Comparison of ENCODE assay signal across 9 cellular contexts in genomic region chr20:2691663-2692035, GRCh38. TPM values are rescaled to one million over a fixed set of nuclear protein-coding genes. Genes with fewer than 3 reads are reported as not detected.
DNase-seq lines count a peak whose midpoint lies in the region; ATAC-seq and TF ChIP-seq lines count a peak whose summit lies in the region.
"Had no signal": no experiment of that assay in that cellular context is flagged by ENCODE, and none has a peak within 500 bp of the region (broad histone marks: within the 10 kb centered on the region; RNA-seq: fewer than 3 reads in every experiment).

No MANE protein-coding gene starts in this region.

- no peak for DNase-seq in activated naive CD4-positive, alpha-beta T cell (lab: John Stamatoyannopoulos, UW)
- DNase-seq in MCF 10A (ENCODE audit: unreplicated experiment), result no peak
- DNase-seq in naive B cell, result no peak
- DNase-seq in transverse colon, result no peak
- no peak for DNase-seq in activated gamma-delta T cell (lab: John Stamatoyannopoulos, UW)
- DNase-seq in KG1 (lab: John Stamatoyannopoulos, UW), result no peak
- no peak for DNase-seq in DMS79 (lab: John Stamatoyannopoulos, UW)
- DNase-seq: NCI-H1436 had no signal

- H3K4me1 Mint-ChIP-seq in activated naive CD4-positive, alpha-beta T cell treated with anti-CD3 and anti-CD28 coated beads, Interleukin-2, amount 50 U/mL, for 24 hours, result peaks cover 28% of the 10 kb centered on the region
- H3K4me1 Mint-ChIP-seq in MCF 10A (ENCODE audit: insufficient read depth, unreplicated experiment) (peaks cover 8% of the 10 kb centered on the region), naive B cell (peaks cover 0 to 21% (median 19%) of the 10 kb centered on the region in 3 donors)

- H3K4me1 ChIP-seq in transverse colon, result peaks cover 5 to 21% (median 14%) of the 10 kb centered on the region in 4 donors

- H3K36me3 ChIP-seq in transverse colon, result no peaks in the 10 kb centered on the region

- intact Hi-C loops in MCF 10A (cut with micrococcal nuclease), result no loop called here
- intact Hi-C loops in transverse colon (cut with DNase I; ENCODE audit: low total_unique reads), result loop anchor here (5.0 kb wide), 1 partner anchor 39 kb away; the partner anchor contains the start of gene NOP56

- H3K9me3 Mint-ChIP-seq in activated naive CD4-positive, alpha-beta T cell treated with anti-CD3 and anti-CD28 coated beads, Interleukin-2, amount 50 U/mL, for 24 hours, result no peaks in the 10 kb centered on the region
- H3K9me3 Mint-ChIP-seq in MCF 10A (ENCODE audit: unreplicated experiment), result no peaks in the 10 kb centered on the region
- peaks cover 0 to 2% (median 0%) of the 10 kb centered on the region in 7 donors for H3K9me3 Mint-ChIP-seq in naive B cell

- H3K27ac ChIP-seq in transverse colon, result peak overlapping the region; percentile 78 to 86 (median 82)

- peak overlapping the region in 1 of 4 donors; percentile 58 for H3K4me3 ChIP-seq in transverse colon

- no peak for TF ChIP-seq CTCF in MCF 10A (IDR thresholded peaks at IDR 0.05; ENCODE audit: unreplicated experiment)
- TF ChIP-seq CTCF in transverse colon (IDR thresholded peaks at IDR 0.05), result no peak

- no peaks in the 10 kb centered on the region for H3K9me3 ChIP-seq in transverse colon

- peak overlapping the region; percentile 97 for H3K4me3 Mint-ChIP-seq in activated naive CD4-positive, alpha-beta T cell treated with anti-CD3 and anti-CD28 coated beads, Interleukin-2, amount 50 U/mL, for 24 hours
- peak overlapping the region; percentile 66 for H3K4me3 Mint-ChIP-seq in MCF 10A (ENCODE audit: unreplicated experiment)
- H3K4me3 Mint-ChIP-seq in naive B cell, result peak overlapping the region; percentile 88 to 97 (median 92)

- peak overlapping the region; percentile 93 for H3K27ac Mint-ChIP-seq in activated naive CD4-positive, alpha-beta T cell treated with anti-CD3 and anti-CD28 coated beads, Interleukin-2, amount 50 U/mL, for 24 hours
- H3K27ac Mint-ChIP-seq in MCF 10A (ENCODE audit: low read depth, unreplicated experiment) (no peak overlapping the region), naive B cell (peak overlapping the region in 4 of 6 donors; percentile 44 to 96 (median 84))

- H3K36me3 Mint-ChIP-seq in activated naive CD4-positive, alpha-beta T cell treated with anti-CD3 and anti-CD28 coated beads, Interleukin-2, amount 50 U/mL, for 24 hours, result peaks cover 1% of the 10 kb centered on the region
- H3K36me3 Mint-ChIP-seq in MCF 10A (ENCODE audit: insufficient read depth, unreplicated experiment) (no peaks in the 10 kb centered on the region), naive B cell (peaks cover 0 to 8% of the 10 kb centered on the region in 2 donors)

- peaks cover 12% of the 10 kb centered on the region for H3K27me3 Mint-ChIP-seq in activated naive CD4-positive, alpha-beta T cell treated with anti-CD3 and anti-CD28 coated beads, Interleukin-2, amount 50 U/mL, for 24 hours
- H3K27me3 Mint-ChIP-seq in MCF 10A (ENCODE audit: insufficient read depth, unreplicated experiment) (peaks cover 67% of the 10 kb centered on the region), naive B cell (peaks cover 63 to 83% (median 72%) of the 10 kb centered on the region in 3 donors)

- no peak for TF ChIP-seq EP300 in transverse colon (IDR thresholded peaks at IDR 0.05; ENCODE audit: low read depth)

- POLR2A ChIA-PET in MCF 10A (lab: Yijun Ruan, JAX), result no interaction called here

- 32 to 61% methylated on average over 5 to 10 of the region's 10 CpGs for WGBS in transverse colon (ENCODE audit: low coverage in 1 of 2), 2 donors

- TF ChIP-seq POLR2A in transverse colon (IDR thresholded peaks at IDR 0.05), result no peak

- in situ Hi-C loops in transverse colon (cut with MboI; ENCODE audit: low pct_ligation_motif_present in 1 of 4, low pct_unique_long_range_greater_than_20kb in 1 of 4, low sequenced_read_pairs in 3 of 4), result no loop called here

- peaks cover 89% of the 10 kb centered on the region for H3K27me3 ChIP-seq in transverse colon

- BruUV-seq in MCF 10A (replicated peaks; lab: Mats Ljungman, UMichigan), result no TSS peak

- CTCF ChIA-PET in MCF 10A (lab: Yijun Ruan, JAX), result interaction anchor here (0.6 to 0.7 kb wide), 3 partner anchors 40 to 167 kb away, joined by 3 read pairs; no protein-coding TSS in a partner anchor

- ATAC-seq in naive B cell (ENCODE audit: low read depth in 2 of 2), result no peak

RNA-seq across cellular contexts. Expression of gene EBF4, which starts 0.9 kb away (rescaled TPM):
- total RNA-seq in MCF 10A (2022) (not detected in 2 replicates), transverse colon (100 to 1,000 TPM in 1 of 4 donors, 1 to 10 TPM in 3; 3.7 to 101 (median 5.4) TPM)
- polyA plus RNA-seq in naive B cell (ENCODE audit: low read depth in 6 of 6), result under 1 TPM in 1 of 6 donors, not detected in 5; 0.28 TPM

RNA-seq across cellular contexts. Expression of gene IDH3B, which starts 27.6 kb away (rescaled TPM):
- 80.5 and 102 TPM in 2 replicates for total RNA-seq in MCF 10A (2022)
- 100 to 1,000 TPM; 110 to 149 (median 128) TPM for polyA plus RNA-seq in naive B cell (ENCODE audit: low read depth in 6 of 6)
- 100 to 1,000 TPM in 2 of 4 donors, 10 to 100 TPM in 2; 71.8 to 152 (median 106) TPM for total RNA-seq in transverse colon

RNA-seq across cellular contexts. Expression of gene NOP56, which starts 39.2 kb away (rescaled TPM):
- total RNA-seq in MCF 10A (2022) (228 and 340 TPM in 2 replicates), transverse colon (100 to 1,000 TPM in 2 of 4 donors, 10 to 100 TPM in 2; 32.8 to 303 (median 126) TPM)
- polyA plus RNA-seq in naive B cell (ENCODE audit: low read depth in 6 of 6), result 100 to 1,000 TPM in 3 of 6 donors, 10 to 100 TPM in 3; 67.7 to 115 (median 95.8) TPM
